Comparison of ENCODE assay signal across 10 cellular contexts in the genomic region with DNA sequence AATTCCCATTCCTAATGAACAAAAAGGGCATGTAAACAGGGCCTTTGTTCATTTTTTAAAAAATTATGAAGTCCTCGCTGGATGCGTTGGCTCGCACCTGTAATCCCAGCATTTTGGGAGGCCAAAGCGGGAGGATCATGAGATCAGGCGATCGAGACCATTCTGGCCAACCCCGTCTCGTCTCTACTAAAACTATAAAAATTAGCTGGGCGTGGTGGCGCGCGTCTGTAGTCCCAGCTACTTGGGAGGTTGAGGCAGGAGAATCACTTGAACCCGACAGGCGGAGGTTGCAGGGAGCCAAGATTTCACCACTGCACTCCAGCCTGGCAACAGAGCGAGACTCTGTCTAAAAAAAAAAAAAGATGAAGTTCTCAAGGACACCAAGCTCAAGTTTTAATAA. TPM values are rescaled to one million over a fixed set of nuclear protein-coding genes. Genes with fewer than 3 reads are reported as not detected.
DNase-seq lines count a peak whose midpoint lies in the region; ATAC-seq and TF ChIP-seq lines count a peak whose summit lies in the region.
"Not testable (repeated sequence)": the region's sequence is repeated elsewhere in the genome, so short reads cannot be mapped to it uniquely, and the experiment has no call there.
"Had no signal": no experiment of that assay in that cellular context is flagged by ENCODE, and none has a peak within 500 bp of the region (broad histone marks: within the 10 kb centered on the region; RNA-seq: fewer than 3 reads in every experiment).

No MANE protein-coding gene starts in this region.

- not testable (repeated sequence) for H3K27ac ChIP-seq in H9 (ENCODE audit: insufficient read length, low read depth, low read length)
- peak overlapping the region in 3 of 4 donors; percentile 49 to 100 (median 99) for H3K27ac ChIP-seq in body of pancreas
- peak overlapping the region; percentile 47 to 100 (median 76) for H3K27ac ChIP-seq in esophagus muscularis mucosa (replicated peaks in 1 of 4)
- H3K27ac ChIP-seq in layer of hippocampus (ENCODE audit: low read depth, low read length): peak overlapping the region; percentile 83
- peak overlapping the region; percentile 100 for H3K27ac ChIP-seq in psoas muscle
- peak overlapping the region; percentile 28 to 100 (median 52) for H3K27ac ChIP-seq in stomach

- not testable (repeated sequence) for H4K5ac ChIP-seq in H9 (ENCODE audit: insufficient read length, low read depth, low read length)

- H3K4me3 ChIP-seq in body of pancreas, esophagus muscularis mucosa, psoas muscle, stomach: not testable (repeated sequence)

- H3K18ac ChIP-seq in H9 (ENCODE audit: insufficient read length, low read depth, low read length): not testable (repeated sequence)

- not testable (repeated sequence) for H3K14ac ChIP-seq in H9 (ENCODE audit: insufficient read depth, low read length)

- not testable (repeated sequence) for H2AK5ac ChIP-seq in H9 (ENCODE audit: insufficient read length, low read length)

- DNase-seq in H9: peak; percentile 14
- not testable (repeated sequence) for DNase-seq in body of pancreas; esophagus muscularis mucosa (ENCODE audit: extremely low spot score); psoas muscle; stomach

- ATAC-seq in body of pancreas, psoas muscle: not testable (repeated sequence)

- not testable (repeated sequence) for H3K79me2 ChIP-seq in H9 (ENCODE audit: insufficient read depth, low read length)

- not testable (repeated sequence) for H3K27me3 Mint-ChIP-seq in H9 (ENCODE audit: low read depth)

- H3K9me3 Mint-ChIP-seq in H9: not testable (repeated sequence)

- not testable (repeated sequence) for H3K23me2 ChIP-seq in H9 (ENCODE audit: insufficient read length, low read depth, low read length, poor library complexity, severe bottlenecking)

- H3K36me3 Mint-ChIP-seq in H9 (ENCODE audit: insufficient read depth in 1 of 3, low read depth in 3 of 3): peaks cover 8 to 26% (median 22%) of the 10 kb centered on the region in 3 experiments; a peak in 6 of 7 replicates

- not testable (repeated sequence) for H3K4ac ChIP-seq in H9 (ENCODE audit: low read depth, low read length)

- TF ChIP-seq CTCF in H9 (conservative IDR thresholded peaks at IDR 0.05); body of pancreas (IDR thresholded peaks at IDR 0.05); esophagus muscularis mucosa (IDR thresholded peaks at IDR 0.05); psoas muscle (IDR thresholded peaks at IDR 0.05); stomach (IDR thresholded peaks at IDR 0.05): not testable (repeated sequence)

- H3K79me1 ChIP-seq in H9 (ENCODE audit: insufficient read depth, low read depth, low read length, poor library complexity, severe bottlenecking): not testable (repeated sequence)

- not testable (repeated sequence) for H2BK120ac ChIP-seq in H9 (ENCODE audit: low read depth, low read length, poor library complexity, severe bottlenecking)

- H3T11ph ChIP-seq in H9 (ENCODE audit: low read length): not testable (repeated sequence)

- not testable (repeated sequence) for H3K9ac ChIP-seq in H9 (ENCODE audit: extremely low read depth, insufficient read length, low read length)

- not testable (repeated sequence) for H3K4me2 ChIP-seq in H9 (ENCODE audit: insufficient read depth, insufficient read length, low read length)

- H3K4me1 ChIP-seq in H9 (ENCODE audit: insufficient read depth, low read length): not testable (repeated sequence)
- peaks cover 55% of the 10 kb centered on the region for H3K4me1 ChIP-seq in body of pancreas
- H3K4me1 ChIP-seq in esophagus muscularis mucosa: peaks cover 6 to 49% (median 41%) of the 10 kb centered on the region in 4 donors
- peaks cover 31% of the 10 kb centered on the region for H3K4me1 ChIP-seq in psoas muscle
- H3K4me1 ChIP-seq in stomach: peaks cover 20 to 64% (median 40%) of the 10 kb centered on the region in 4 donors

- not testable (repeated sequence) for H3K36me3 ChIP-seq in body of pancreas (replicated peaks in 1 of 2; ENCODE audit: insufficient read depth in 1 of 2, low read depth in 2 of 2)
- H3K36me3 ChIP-seq in esophagus muscularis mucosa: peaks cover 0 to 16% (median 8%) of the 10 kb centered on the region in 4 donors
- peaks cover 0 to 28% of the 10 kb centered on the region in 2 donors for H3K36me3 ChIP-seq in psoas muscle (ENCODE audit: insufficient read depth in 1 of 2, low read depth in 1 of 2)
- peaks cover 22 to 31% (median 28%) of the 10 kb centered on the region in 4 donors for H3K36me3 ChIP-seq in stomach

- no CpG with 5 or more reads among the region's 15 CpGs for WGBS in H9 (ENCODE audit: extremely low coverage, insufficient read length, low lambda C conversion rate)
- WGBS in body of pancreas, 2 donors: 71 to 74% methylated on average over 15 of the region's 15 CpGs
- 96% methylated on average over 15 of the region's 15 CpGs for WGBS in esophagus muscularis mucosa
- 78 to 93% (median 81%) methylated on average over 15 of the region's 15 CpGs for WGBS in psoas muscle, 3 donors
- WGBS in stomach, 5 donors: 88 to 96% (median 91%) methylated on average over 15 of the region's 15 CpGs

- not testable (repeated sequence) for H4K91ac ChIP-seq in H9 (ENCODE audit: insufficient read length, low read depth, low read length)

- not testable (repeated sequence) for H2BK12ac ChIP-seq in H9 (ENCODE audit: insufficient read length, low read depth, low read length)

- H2BK5ac ChIP-seq in H9 (ENCODE audit: insufficient read length, low read length): not testable (repeated sequence)

- not testable (repeated sequence) for H3K27ac Mint-ChIP-seq in H9

- not testable (repeated sequence) for H3K9me3 ChIP-seq in H9 (ENCODE audit: control insufficient read depth, low read depth, low read length); body of pancreas; esophagus muscularis mucosa; psoas muscle; stomach

- intact Hi-C loops in body of pancreas (cut with DNase I); stomach (cut with DNase I; ENCODE audit: low total_unique reads): not testable (repeated sequence)
- intact Hi-C loops in esophagus muscularis mucosa (cut with DNase I) (loop anchor here (10.0 kb wide), 1 partner anchor 265 kb away; the partner anchor contains the start of gene SPAG9), psoas muscle (cut with DNase I) (loop anchor here in 1 of 2 donors (10.0 kb wide), 1 partner anchor 295 kb away; the partner anchor contains the start of gene NME1)

- not testable (repeated sequence) for H3K56ac ChIP-seq in H9 (ENCODE audit: insufficient read length, low read depth, low read length)

- not testable (repeated sequence) for H3K23ac ChIP-seq in H9 (ENCODE audit: insufficient read length, low read depth, low read length)

- TF ChIP-seq EP300 in esophagus muscularis mucosa (IDR thresholded peaks at IDR 0.05); stomach (IDR thresholded peaks at IDR 0.05): not testable (repeated sequence)

- TF ChIP-seq POLR2A in body of pancreas (IDR thresholded peaks at IDR 0.05); esophagus muscularis mucosa (IDR thresholded peaks at IDR 0.05; ENCODE audit: low read depth); stomach (IDR thresholded peaks at IDR 0.05): not testable (repeated sequence)

- H3K4me1 Mint-ChIP-seq in H9: peaks cover 16 to 19% of the 10 kb centered on the region in 2 experiments

- not testable (repeated sequence) for H2BK20ac ChIP-seq in H9 (ENCODE audit: low read depth, low read length, poor library complexity, severe bottlenecking)

- H3K4me3 Mint-ChIP-seq in H9: not testable (repeated sequence)

- H4K20me1 ChIP-seq in H9 (ENCODE audit: control insufficient read depth, insufficient read depth, insufficient read length): not testable (repeated sequence)

- H2BK15ac ChIP-seq in H9 (ENCODE audit: low read depth, low read length): not testable (repeated sequence)

- not testable (repeated sequence) for H2AFZ ChIP-seq in H9 (ENCODE audit: low read length)

- H4K8ac ChIP-seq in H9 (replicated peaks; ENCODE audit: insufficient read length, low read depth, low read length): not testable (repeated sequence)

- not testable (repeated sequence) for H3K27me3 ChIP-seq in H9 (ENCODE audit: insufficient read depth, low read length); body of pancreas; esophagus muscularis mucosa; layer of hippocampus (ENCODE audit: control insufficient read depth, insufficient read depth, low read length); psoas muscle (ENCODE audit: insufficient read depth in 3 of 3, low read length in 2 of 3); stomach

RNA-seq across cellular contexts. Expression of gene TOB1, which starts 6.4 kb away (rescaled TPM):
- total RNA-seq in H9 (2021) (31.2 and 31.6 TPM in 2 replicates), body of pancreas (10 to 100 TPM; 36.8 to 46.1 TPM), esophagus muscularis mucosa (10 to 100 TPM; 26.7 to 34.4 (median 31.0) TPM), psoas muscle (100 to 1,000 TPM in 3 of 4 donors, 10 to 100 TPM in 1; 74.9 to 155 (median 102) TPM), stomach (100 to 1,000 TPM in 3 of 5 donors, 10 to 100 TPM in 2; 69.4 to 346 (median 100) TPM)
- polyA plus RNA-seq in psoas muscle (10 to 100 TPM; 12.8 to 40.9 (median 21.4) TPM), stomach (10 to 100 TPM; 30.1 to 40.0 (median 39.9) TPM)

RNA-seq across cellular contexts. Expression of gene WFIKKN2, which starts 24.3 kb away (rescaled TPM):
- 1.0 and 1.1 TPM in 2 replicates for total RNA-seq in H9 (2021)
- under 1 TPM; 0.26 to 0.66 TPM for total RNA-seq in body of pancreas
- under 1 TPM; 0.42 to 0.75 (median 0.60) TPM for total RNA-seq in esophagus muscularis mucosa
- 1 to 10 TPM in 2 of 4 donors, under 1 TPM in 2; 0.25 to 3.4 (median 1.1) TPM for total RNA-seq in psoas muscle
- polyA plus RNA-seq in psoas muscle: under 1 TPM; 0.09 to 0.32 (median 0.30) TPM
- total RNA-seq in stomach: under 1 TPM in 1 of 5 donors, not detected in 4; 0.37 TPM
- under 1 TPM; 0.05 to 0.46 (median 0.06) TPM for polyA plus RNA-seq in stomach
- total RNA-seq: Caco-2; CD4-positive, alpha-beta T cell; HepG2 had no signal
- polyA plus RNA-seq: BJ, HepG2 had no signal
